Comparison of ENCODE assay signal across 1 cellular context in genomic region chr20:38827770-38828281, GRCh38.
TF ChIP-seq lines count a peak whose summit lies in the region.

No MANE protein-coding gene starts in this region.

TF ChIP-seq in WTC11, 78 proteins besides CTCF, POLR2A, EP300 and RAD21 (continued from another document):
- TF ChIP-seq, protein P1, sequence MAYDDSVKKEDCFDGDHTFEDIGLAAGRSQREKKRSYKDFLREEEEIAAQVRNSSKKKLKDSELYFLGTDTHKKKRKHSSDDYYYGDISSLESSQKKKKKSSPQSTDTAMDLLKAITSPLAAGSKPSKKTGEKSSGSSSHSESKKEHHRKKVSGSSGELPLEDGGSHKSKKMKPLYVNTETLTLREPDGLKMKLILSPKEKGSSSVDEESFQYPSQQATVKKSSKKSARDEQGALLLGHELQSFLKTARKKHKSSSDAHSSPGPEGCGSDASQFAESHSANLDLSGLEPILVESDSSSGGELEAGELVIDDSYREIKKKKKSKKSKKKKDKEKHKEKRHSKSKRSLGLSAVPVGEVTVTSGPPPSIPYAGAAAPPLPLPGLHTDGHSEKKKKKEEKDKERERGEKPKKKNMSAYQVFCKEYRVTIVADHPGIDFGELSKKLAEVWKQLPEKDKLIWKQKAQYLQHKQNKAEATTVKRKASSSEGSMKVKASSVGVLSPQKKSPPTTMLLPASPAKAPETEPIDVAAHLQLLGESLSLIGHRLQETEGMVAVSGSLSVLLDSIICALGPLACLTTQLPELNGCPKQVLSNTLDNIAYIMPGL (CRISPR knock-in tag; IDR thresholded peaks at IDR 0.05), result no peak
